1 cellular context compared by ENCODE assay signal in genomic region chr2:240565267-240566202, GRCh38.
TF ChIP-seq lines count a peak whose summit lies in the region.

No MANE protein-coding gene starts in this region.

TF ChIP-seq in H1, 55 proteins besides CTCF, POLR2A, EP300 and RAD21:
- no peak for TF ChIP-seq CEBPB (IDR thresholded peaks at IDR 0.05; ENCODE audit: low read depth, low read length)
